8 cellular contexts compared by ENCODE assay signal in genomic region chr4:184537269-184538022, GRCh38.
A peak's percentile ranks its signal among the peaks of the same experiment; 100 is the strongest.
DNase-seq lines count a peak whose midpoint lies in the region; ATAC-seq and TF ChIP-seq lines count a peak whose summit lies in the region.

No MANE protein-coding gene starts in this region.

- H3K27me3 ChIP-seq in left ventricle myocardium inferior (ENCODE audit: low read depth), result no peaks in the 10 kb centered on the region
- H3K27me3 ChIP-seq in upper lobe of right lung, result no peaks in the 10 kb centered on the region

- H3K27ac ChIP-seq in left ventricle myocardium inferior (replicated peaks) (peak overlapping the region; percentile 95), upper lobe of right lung (peak overlapping the region; percentile 98)

- H3K36me3 ChIP-seq in left ventricle myocardium inferior, result no peaks in the 10 kb centered on the region
- H3K36me3 ChIP-seq in upper lobe of right lung, result no peaks in the 10 kb centered on the region

- H3K4me1 ChIP-seq in left ventricle myocardium inferior (peaks cover 40% of the 10 kb centered on the region), upper lobe of right lung (peaks cover 34% of the 10 kb centered on the region)

- intact Hi-C loops in left ventricle myocardium inferior (cut with micrococcal nuclease) (loop anchor here (5.0 kb wide), 2 partner anchors 60 to 270 kb away; no protein-coding TSS in a partner anchor), posterior vena cava (cut with DNase I) (loop anchor here (2.0 to 10.0 kb wide), 4 partner anchors 63 to 250 kb away; partner anchors contain the start of gene IRF2 (in 2 of the 2)), upper lobe of right lung (cut with DNase I) (loop anchor here (10.0 kb wide), 1 partner anchor 63 kb away; the partner anchor contains the start of gene IRF2)

- no peaks in the 10 kb centered on the region for H3K9me3 ChIP-seq in left ventricle myocardium inferior (replicated peaks)
- no peaks in the 10 kb centered on the region for H3K9me3 ChIP-seq in upper lobe of right lung

- TF ChIP-seq CTCF in GM13976 (IDR thresholded peaks at IDR 0.05; ENCODE audit: borderline replicate concordance, control extremely low read depth, extremely low read depth, insufficient read depth, missing control alignments) (no peak), left ventricle myocardium inferior (IDR thresholded peaks at IDR 0.05; ENCODE audit: borderline replicate concordance) (no peak), upper lobe of right lung (IDR thresholded peaks at IDR 0.05) (no peak)

- H3K4me3 ChIP-seq in left ventricle myocardium inferior, result peak overlapping the region; percentile 71
- peak overlapping the region; percentile 82 for H3K4me3 ChIP-seq in upper lobe of right lung

- ATAC-seq in HG02870 (IDR thresholded peaks at IDR 0.05; ENCODE audit: unreplicated experiment), result peak; percentile 41
- peak; percentile 97 for ATAC-seq in upper lobe of right lung

- peak; percentile 76 for DNase-seq in GM13976 (ENCODE audit: low spot score)
- peak; percentile 87 for DNase-seq in NCI-H146 treated with DMSO at 0.1 percent for 48 hours (lab: John Stamatoyannopoulos, UW; ENCODE audit: unreplicated experiment)
- peak; percentile 84 to 91 (median 86) for DNase-seq in T-helper 1 cell
- DNase-seq in amygdala (lab: John Stamatoyannopoulos, UW), result peak; percentile 81 to 99 (median 93)
- DNase-seq in left ventricle myocardium inferior, result peak; percentile 98
- peak; percentile 99 for DNase-seq in posterior vena cava (ENCODE audit: low spot score)
- DNase-seq in upper lobe of right lung, result peak; percentile 98

- in situ Hi-C loops in GM13976 (cut with MboI; ENCODE audit: low sequenced_read_pairs, unreplicated experiment), result loop anchor here (10.0 to 25.0 kb wide), 3 partner anchors 63 to 273 kb away; partner anchors contain the start of gene IRF2

Comparison
In these comparisons a context has a peak if more than half of its experiments do, and no peak if none do; other contexts are left out.
1. Peak in every context shown above with its lines: DNase-seq, ATAC-seq, H3K4me3 ChIP-seq and H3K27ac ChIP-seq.